ENCODE assay signal across 8 cellular contexts in genomic region chr3:141876381-141876890, GRCh38. TPM values are rescaled to one million over a fixed set of nuclear protein-coding genes. Genes with fewer than 3 reads are reported as not detected.
DNase-seq lines count a peak whose midpoint lies in the region; TF ChIP-seq lines count a peak whose summit lies in the region.

ATP1B3 (plus strand) TSS chr3:141876643; CDS start chr3:141876802, 159 bp downstream.

- H4K20me1 ChIP-seq in OCI-LY1 (ENCODE audit: insufficient read depth, low read length) = no peaks in the 10 kb centered on the region

- H3K27ac ChIP-seq in OCI-LY1 (ENCODE audit: low read depth, low read length, poor library complexity, severe bottlenecking) = peak within 1 kb of the TSS; percentile 85
- peak within 1 kb of the TSS; percentile 95 for H3K27ac ChIP-seq in epithelial cell of prostate

- H2AFZ ChIP-seq in OCI-LY1 (ENCODE audit: low read length) = no peak within 1 kb of the TSS

- intact Hi-C loops in Caco-2 (cut with micrococcal nuclease; ENCODE audit: unreplicated experiment) = loop anchor here (2.0 kb wide), 1 partner anchor 36 kb away; no protein-coding TSS in a partner anchor

- CTCF ChIA-PET in Caco-2 (lab: Charles Lee) = interaction anchor here (0.6 kb wide), 1 partner anchor 327 kb away, joined by 3 read pairs; no protein-coding TSS in a partner anchor

- H3K9me2 ChIP-seq in OCI-LY1 (ENCODE audit: low read depth, low read length) = no peaks in the 10 kb centered on the region

- H3K4me1 ChIP-seq in Caco-2 (peaks cover 22% of the 10 kb centered on the region; the same call in 1 of the 2 replicates), OCI-LY1 (ENCODE audit: insufficient read depth, low read length, severe bottlenecking) (peaks cover 45% of the 10 kb centered on the region)

- TF ChIP-seq CTCF in Caco-2 (IDR thresholded peaks at IDR 0.05; ENCODE audit: insufficient read depth in 1 of 2, low read depth in 1 of 2, low read length in 1 of 2, severe bottlenecking in 1 of 2, unreplicated experiment in 1 of 2) = no peak
- no peak for TF ChIP-seq CTCF in GM20000 (IDR thresholded peaks at IDR 0.05; ENCODE audit: extremely low read depth, missing control alignments)
- no peak; the same call in 1 of the 2 replicates for TF ChIP-seq CTCF in OCI-LY1 (IDR thresholded peaks at IDR 0.05; ENCODE audit: low read length)

- H3K27me3 Mint-ChIP-seq in Caco-2 (ENCODE audit: insufficient read depth, unreplicated experiment) = no peaks in the 10 kb centered on the region

- H3K4me1 Mint-ChIP-seq in Caco-2 (ENCODE audit: low read depth, unreplicated experiment) = peaks cover 6% of the 10 kb centered on the region

- H3K27me3 ChIP-seq in Caco-2 (replicated peaks; ENCODE audit: control insufficient read depth, insufficient read depth, low read length) = no peaks in the 10 kb centered on the region
- H3K27me3 ChIP-seq in OCI-LY1 (ENCODE audit: insufficient read depth, low read length) = no peaks in the 10 kb centered on the region

- H3K36me3 ChIP-seq in Caco-2 (ENCODE audit: control insufficient read depth, insufficient read depth, low read length) = no peaks in the 10 kb centered on the region
- peaks cover 14% of the 10 kb centered on the region; the same call in 1 of the 2 replicates for H3K36me3 ChIP-seq in OCI-LY1 (ENCODE audit: insufficient read depth, low read length)

- POLR2A ChIA-PET in Caco-2 (lab: Charles Lee) = no interaction called here

- no peaks in the 10 kb centered on the region for H3K9me3 Mint-ChIP-seq in Caco-2 (ENCODE audit: unreplicated experiment)

- peak within 1 kb of the TSS; percentile 86 for H3K4me2 ChIP-seq in OCI-LY1 (ENCODE audit: low read length)

- H3K4me3 ChIP-seq in Caco-2 (ENCODE audit: low read depth, low read length) = peak within 1 kb of the TSS; percentile 92
- peak within 1 kb of the TSS; percentile 93 for H3K4me3 ChIP-seq in OCI-LY1 (ENCODE audit: low read depth, low read length, poor library complexity, severe bottlenecking)

- peak within 1 kb of the TSS; percentile 94 for H3K27ac Mint-ChIP-seq in Caco-2 (ENCODE audit: unreplicated experiment)

- peaks cover 13% of the 10 kb centered on the region for H3K36me3 Mint-ChIP-seq in Caco-2 (ENCODE audit: insufficient read depth, unreplicated experiment)

- peak within 1 kb of the TSS; percentile 98 for H3K9ac ChIP-seq in OCI-LY1 (ENCODE audit: low read length)

- peak within 1 kb of the TSS; percentile 93 for H3K4me3 Mint-ChIP-seq in Caco-2 (ENCODE audit: unreplicated experiment)

- H3F3A ChIP-seq in OCI-LY1 (ENCODE audit: insufficient read depth, low read length) = no peaks in the 10 kb centered on the region

- DNase-seq in Caco-2 (peak; percentile 85 to 92), GM20000 (ENCODE audit: low spot score) (peak; percentile 96), HS-5 (ENCODE audit: low read depth) (peak; percentile 46), activated T-cell treated with anti-CD3 and anti-CD28 coated beads for 1 hour (ENCODE audit: low read depth) (peak; percentile 74), epithelial cell of prostate (ENCODE audit: low read depth, low spot score) (peak; percentile 46), mucosa of gallbladder (ENCODE audit: low spot score) (peak; percentile 84)
- peak; percentile 75 for DNase-seq in stimulated activated CD8-positive, alpha-beta memory T cell treated with anti-CD3 and anti-CD28 coated beads, Interleukin-4, amount 100 ng/mL, for 24 hours (ENCODE audit: low read depth)

- H3K9me3 ChIP-seq in Caco-2 (no peaks in the 10 kb centered on the region), OCI-LY1 (ENCODE audit: low read length) (no peaks in the 10 kb centered on the region)

- H3K79me2 ChIP-seq in OCI-LY1 (ENCODE audit: insufficient read depth, low read length) = peaks cover 45% of the 10 kb centered on the region

- BruUV-seq in Caco-2 (replicated peaks; lab: Mats Ljungman, UMichigan) = no TSS peak

RNA-seq across cellular contexts. Expression of gene ATP1B3, which starts in this region (rescaled TPM):
- total RNA-seq in Caco-2 (2022) = 155 and 189 TPM in 2 replicates
- 75.4 TPM for total RNA-seq in mucosa of gallbladder

Comparison
In these comparisons a context has a peak if more than half of its experiments do, and no peak if none do; other contexts are left out.
1. Peak in every context shown above with its lines: DNase-seq, H3K4me3 ChIP-seq and H3K27ac ChIP-seq.
2. DNase-seq: peak in every context shown above with its lines; median percentile 96 in GM20000; 88 in Caco-2; 84 in mucosa of gallbladder; 75 in stimulated activated CD8-positive, alpha-beta memory T cell treated with anti-CD3 and anti-CD28 coated beads, Interleukin-4, amount 100 ng/mL, for 24 hours; 74 in activated T-cell treated with anti-CD3 and anti-CD28 coated beads for 1 hour; 46 in HS-5; 46 in epithelial cell of prostate.